ENCODE assay signal across 22 cellular contexts in genomic region chr12:98945864-98946263, GRCh38.
"Had no signal": no experiment of that assay in that cellular context is flagged by ENCODE, and none has a peak within 500 bp of the region (broad histone marks: within the 10 kb centered on the region; RNA-seq: fewer than 3 reads in every experiment).

No MANE protein-coding gene starts in this region.

- ATAC-seq: foreskin keratinocyte, gastroesophageal sphincter, heart right ventricle, left cardiac atrium, left lung, left ventricle myocardium superior, lower lobe of right lung, mucosa of descending colon had no signal

- H3K4me3 ChIP-seq: coronary artery, dorsolateral prefrontal cortex, esophagus muscularis mucosa, gastroesophageal sphincter, heart right ventricle, left lung, lower lobe of right lung, mucosa of descending colon had no signal

- H3K9me3 ChIP-seq: esophagus muscularis mucosa, gastroesophageal sphincter, heart right ventricle, left lung, lower lobe of right lung, mucosa of descending colon had no signal

- DNase-seq: dermis blood vessel endothelial cell; dorsolateral prefrontal cortex; effector CD4-positive, alpha-beta T cell; effector memory CD4-positive, alpha-beta T cell; foreskin keratinocyte; heart right ventricle; hippocampal formation; left cardiac atrium; left lung; left ventricle myocardium superior; lower lobe of right lung; mesenchymal stem cell; mucosa of descending colon; naive B cell had no signal

- H3K4me1 ChIP-seq: esophagus muscularis mucosa, foreskin keratinocyte, gastroesophageal sphincter, heart right ventricle, left lung, lower lobe of right lung had no signal

- H3K36me3 ChIP-seq: esophagus muscularis mucosa, heart right ventricle, left lung, lower lobe of right lung had no signal

- H3K27me3 ChIP-seq: dorsolateral prefrontal cortex, esophagus muscularis mucosa, foreskin keratinocyte, gastroesophageal sphincter, heart right ventricle, left lung had no signal

- H3K27ac ChIP-seq: coronary artery, dorsolateral prefrontal cortex, esophagus muscularis mucosa, foreskin keratinocyte, gastroesophageal sphincter, heart right ventricle, left lung, lower lobe of right lung had no signal

- FAIRE-seq: colon, endothelial cell of umbilical vein, frontal cortex, islet of Langerhans, keratinocyte had no signal
